In the genomic region with DNA sequence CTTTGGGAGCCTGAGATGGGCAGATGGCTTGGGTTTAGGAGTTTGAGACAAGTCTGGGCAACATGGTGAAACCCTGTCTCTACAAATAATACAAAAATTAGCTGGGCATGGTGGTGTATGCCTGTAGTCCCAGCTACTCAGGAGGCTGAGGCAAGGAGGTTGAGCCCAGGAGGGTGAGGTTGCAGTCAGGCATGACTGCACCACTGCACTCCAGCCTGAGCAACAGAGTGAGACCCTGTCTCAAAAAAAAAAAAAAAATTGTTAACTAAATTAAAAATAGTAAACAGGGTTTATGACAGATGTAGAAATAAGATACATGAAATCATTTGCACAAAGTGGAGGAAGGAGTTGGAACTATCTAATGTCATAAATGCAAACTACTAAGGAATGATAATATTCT, we compare ENCODE assay signal across 14 cellular contexts. TPM values are rescaled to one million over a fixed set of nuclear protein-coding genes. Genes with fewer than 3 reads are reported as not detected.
"Had no signal": no experiment of that assay in that cellular context is flagged by ENCODE, and none has a peak within 500 bp of the region (broad histone marks: within the 10 kb centered on the region; RNA-seq: fewer than 3 reads in every experiment).

No MANE protein-coding gene starts in this region.

RNA-seq across cellular contexts. Expression of a gene that starts 34.2 kb away (rescaled TPM):
- total RNA-seq: dermis blood vessel endothelial cell, endothelial cell of umbilical vein, epithelial cell of proximal tubule, kidney epithelial cell, left cardiac atrium, lung microvascular endothelial cell, occipital lobe, ovary, psoas muscle, renal cortical epithelial cell, right cardiac atrium, sigmoid colon, temporal lobe, ureter had no signal
